21 cellular contexts compared by ENCODE assay signal in the genomic region with DNA sequence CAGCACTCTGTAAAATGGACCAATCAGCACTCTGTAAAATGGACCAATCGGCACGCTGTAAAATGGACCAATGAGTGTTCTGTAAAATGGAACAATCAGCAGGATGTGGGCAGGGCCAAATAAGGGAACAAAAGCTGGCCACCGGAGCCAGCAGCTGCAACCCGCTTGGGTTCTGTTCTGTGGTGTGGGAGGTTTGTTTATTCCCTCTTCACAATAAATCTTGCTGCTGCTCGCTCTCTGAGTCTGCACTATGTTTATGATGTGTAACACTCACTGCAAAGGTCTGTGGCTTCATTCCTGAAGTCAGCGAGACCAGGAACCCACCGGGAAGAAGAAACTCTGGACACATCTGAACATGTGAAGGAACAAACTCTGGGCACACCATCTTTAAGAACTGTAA. TPM values are rescaled to one million over a fixed set of nuclear protein-coding genes. Genes with fewer than 3 reads are reported as not detected.
"Had no signal": no experiment of that assay in that cellular context is flagged by ENCODE, and none has a peak within 500 bp of the region (broad histone marks: within the 10 kb centered on the region; RNA-seq: fewer than 3 reads in every experiment).

No MANE protein-coding gene starts in this region.

- H3K4me3 ChIP-seq: coronary artery, dorsolateral prefrontal cortex, hepatocyte, prostate gland, skin epidermis, suprapubic skin, tibial artery, upper lobe of left lung, uterus had no signal

- H3K27ac ChIP-seq: coronary artery, dorsolateral prefrontal cortex, hepatocyte, parathyroid adenoma, prostate gland, skin epidermis, suprapubic skin, tibial artery, upper lobe of left lung, uterus had no signal

- H3K36me3 ChIP-seq: prostate gland, suprapubic skin, tibial artery, upper lobe of left lung, uterus had no signal

- DNase-seq: caudate nucleus; dorsolateral prefrontal cortex; effector memory CD8-positive, alpha-beta T cell; foreskin melanocyte; head of caudate nucleus; kidney glomerular epithelial cell; mammary epithelial cell; naive B cell; stimulated activated naive CD4-positive, alpha-beta T cell; tibial artery; upper lobe of left lung; uterus had no signal

- H3K9me3 ChIP-seq: prostate gland, suprapubic skin, tibial artery, upper lobe of left lung, uterus had no signal

- ATAC-seq: effector memory CD8-positive, alpha-beta T cell; left lobe of liver; sciatic nerve had no signal

- H3K27me3 ChIP-seq: hepatocyte, tibial artery, upper lobe of left lung, uterus had no signal

- H3K4me1 ChIP-seq: parathyroid adenoma, prostate gland, tibial artery, uterus had no signal

RNA-seq across cellular contexts. Expression of a gene that starts 20.5 kb away (rescaled TPM):
- total RNA-seq: epithelial cell of proximal tubule had no signal
